ENCODE assay signal across 15 cellular contexts in the genomic region with DNA sequence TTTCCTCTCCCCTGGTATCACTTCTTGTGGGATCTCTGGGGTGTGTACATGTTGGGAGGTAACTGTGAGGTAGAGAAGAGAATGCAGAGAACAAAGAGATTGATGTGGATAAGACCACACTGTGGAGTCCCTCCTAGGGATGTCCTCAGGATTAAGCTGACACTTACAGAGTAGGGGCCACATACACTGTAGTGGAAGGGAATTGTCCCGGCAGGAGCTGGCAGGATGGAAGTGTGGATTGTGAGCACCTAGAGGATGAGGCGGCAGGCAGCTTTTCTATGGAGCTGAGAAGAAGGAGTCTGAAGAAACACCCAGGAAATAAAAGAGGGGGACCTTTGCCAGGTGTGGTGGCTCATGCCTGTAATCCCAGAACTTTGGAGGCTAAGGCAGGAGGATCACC. TPM values are rescaled to one million over a fixed set of nuclear protein-coding genes. Genes with fewer than 3 reads are reported as not detected.
"Had no signal": no experiment of that assay in that cellular context is flagged by ENCODE, and none has a peak within 500 bp of the region (broad histone marks: within the 10 kb centered on the region; RNA-seq: fewer than 3 reads in every experiment).

No MANE protein-coding gene starts in this region.

- H3K27ac Mint-ChIP-seq: activated naive CD4-positive, alpha-beta T cell treated with anti-CD3 and anti-CD28 coated beads, Interleukin-2, amount 10 ng/mL, durations not matched to agents 7 days and 5 days had no signal

- H3K27me3 ChIP-seq: brain microvascular endothelial cell, hepatocyte, tibial nerve, vagina had no signal

- H3K4me3 ChIP-seq: hepatocyte, SK-N-MC, skin epidermis, tibial nerve, vagina had no signal

- H3K4me3 Mint-ChIP-seq: activated naive CD4-positive, alpha-beta T cell treated with anti-CD3 and anti-CD28 coated beads, Interleukin-2, amount 10 ng/mL, durations not matched to agents 7 days and 5 days; T-helper 17 cell had no signal

- H3K9me3 Mint-ChIP-seq: activated naive CD4-positive, alpha-beta T cell treated with anti-CD3 and anti-CD28 coated beads, Interleukin-2, amount 10 ng/mL, durations not matched to agents 7 days and 5 days had no signal

- H3K9me3 ChIP-seq: tibial nerve, vagina had no signal

- ATAC-seq: activated CD4-positive, CD25-positive, alpha-beta regulatory T cell treated with anti-CD3 and anti-CD28 coated beads, Interleukin-2, amount 50 U/mL, for 24 hours; left ventricle myocardium superior; T-helper 17 cell had no signal

- DNase-seq: activated naive CD4-positive, alpha-beta T cell treated with anti-CD3 and anti-CD28 coated beads, Interleukin-2, amount 10 ng/mL, durations not matched to agents 7 days and 5 days; brain microvascular endothelial cell; cerebellar nuclear complex; dermis blood vessel endothelial cell; erythroblast; left ventricle myocardium superior; mesendoderm; T-helper 17 cell had no signal

- H3K27ac ChIP-seq: brain microvascular endothelial cell, hepatocyte, SK-N-MC, tibial nerve, vagina had no signal

- H3K27me3 Mint-ChIP-seq: activated naive CD4-positive, alpha-beta T cell treated with anti-CD3 and anti-CD28 coated beads, Interleukin-2, amount 10 ng/mL, durations not matched to agents 7 days and 5 days; T-helper 17 cell had no signal

RNA-seq across cellular contexts. Expression of gene SAP25, which starts 21.2 kb away (rescaled TPM):
- total RNA-seq: dermis blood vessel endothelial cell, hepatocyte, kidney epithelial cell had no signal

RNA-seq across cellular contexts. Expression of gene FBXO24, which starts 33.6 kb away (rescaled TPM):
- total RNA-seq: dermis blood vessel endothelial cell had no signal
